In genomic region chr22:45224988-45225731, GRCh38 we compare ENCODE assay signal across 19 cellular contexts. TPM values are rescaled to one million over a fixed set of nuclear protein-coding genes. Genes with fewer than 3 reads are reported as not detected.
DNase-seq lines count a peak whose midpoint lies in the region; ATAC-seq and TF ChIP-seq lines count a peak whose summit lies in the region.
"Had no signal": no experiment of that assay in that cellular context is flagged by ENCODE, and none has a peak within 500 bp of the region (broad histone marks: within the 10 kb centered on the region; RNA-seq: fewer than 3 reads in every experiment).

No MANE protein-coding gene starts in this region.

- no peaks in the 10 kb centered on the region for H3K9me3 Mint-ChIP-seq in dendritic cell treated with granulocyte-macrophage colony-stimulating factor and Interleukin-4, amounts not matched to agents 40 ng/mL and 50 ng/mL, for 4 days
- H3K9me3 Mint-ChIP-seq in stimulated activated memory B cell treated with anti-CD40 and anti-IgM and Interleukin-4, amounts not matched to agents 10 μg/mL and 1 μg/mL and 100 μg/mL, for 72 hours, result no peaks in the 10 kb centered on the region

- ATAC-seq in right lobe of liver (peak in 3 of 4 donors; percentile 10 to 24 (median 13)), GM18909 (IDR thresholded peaks at IDR 0.05; ENCODE audit: poor library complexity, unreplicated experiment) (no peak), GM21515 (IDR thresholded peaks at IDR 0.05; ENCODE audit: unreplicated experiment) (no peak)
- ATAC-seq in stimulated activated memory B cell treated with anti-CD40 and anti-IgM and Interleukin-4, amounts not matched to agents 10 μg/mL and 1 μg/mL and 100 μg/mL, for 72 hours, result no peak

- H3K27me3 Mint-ChIP-seq in dendritic cell treated with granulocyte-macrophage colony-stimulating factor and Interleukin-4, amounts not matched to agents 40 ng/mL and 50 ng/mL, for 4 days, result no peaks in the 10 kb centered on the region
- no peaks in the 10 kb centered on the region for H3K27me3 Mint-ChIP-seq in stimulated activated memory B cell treated with anti-CD40 and anti-IgM and Interleukin-4, amounts not matched to agents 10 μg/mL and 1 μg/mL and 100 μg/mL, for 72 hours

- peak overlapping the region; percentile 30 for H3K4me3 Mint-ChIP-seq in dendritic cell treated with granulocyte-macrophage colony-stimulating factor and Interleukin-4, amounts not matched to agents 40 ng/mL and 50 ng/mL, for 4 days
- H3K4me3 Mint-ChIP-seq in stimulated activated memory B cell treated with anti-CD40 and anti-IgM and Interleukin-4, amounts not matched to agents 10 μg/mL and 1 μg/mL and 100 μg/mL, for 72 hours, result no peak overlapping the region

- H3K4me1 Mint-ChIP-seq in dendritic cell treated with granulocyte-macrophage colony-stimulating factor and Interleukin-4, amounts not matched to agents 40 ng/mL and 50 ng/mL, for 4 days (ENCODE audit: low read depth), result peaks cover 86% of the 10 kb centered on the region
- H3K4me1 Mint-ChIP-seq in stimulated activated memory B cell treated with anti-CD40 and anti-IgM and Interleukin-4, amounts not matched to agents 10 μg/mL and 1 μg/mL and 100 μg/mL, for 72 hours, result peaks cover 78% of the 10 kb centered on the region

- H3K27me3 ChIP-seq in HL-60 (ENCODE audit: insufficient read depth, poor library complexity, severe bottlenecking), result no peaks in the 10 kb centered on the region
- H3K27me3 ChIP-seq in right lobe of liver, result no peaks in the 10 kb centered on the region
- H3K27me3 ChIP-seq: BE2C, SJCRH30 had no signal

- H3K4me3 ChIP-seq in HL-60 (replicated peaks; ENCODE audit: insufficient read depth, low read length), result no peak overlapping the region
- H3K4me3 ChIP-seq in right lobe of liver, result no peak overlapping the region
- H3K4me3 ChIP-seq: SJCRH30 had no signal

- intact Hi-C loops in dendritic cell treated with granulocyte-macrophage colony-stimulating factor and Interleukin-4, amounts not matched to agents 40 ng/mL and 50 ng/mL, for 4 days (cut with micrococcal nuclease), result no loop called here
- intact Hi-C loops in right lobe of liver (cut with DNase I), result no loop called here

- peaks cover 0 to 38% (median 9%) of the 10 kb centered on the region in 4 donors for H3K4me1 ChIP-seq in right lobe of liver
- H3K4me1 ChIP-seq: parathyroid adenoma, SJCRH30 had no signal

- peak overlapping the region; percentile 92 for H3K27ac Mint-ChIP-seq in dendritic cell treated with granulocyte-macrophage colony-stimulating factor and Interleukin-4, amounts not matched to agents 40 ng/mL and 50 ng/mL, for 4 days
- H3K27ac Mint-ChIP-seq in stimulated activated memory B cell treated with anti-CD40 and anti-IgM and Interleukin-4, amounts not matched to agents 10 μg/mL and 1 μg/mL and 100 μg/mL, for 72 hours, result peak overlapping the region; percentile 22

- TF ChIP-seq POLR2A in right lobe of liver (IDR thresholded peaks at IDR 0.05), result no peak

- H3K36me3 Mint-ChIP-seq in dendritic cell treated with granulocyte-macrophage colony-stimulating factor and Interleukin-4, amounts not matched to agents 40 ng/mL and 50 ng/mL, for 4 days (ENCODE audit: low read depth), result peaks cover 58% of the 10 kb centered on the region
- peaks cover 5% of the 10 kb centered on the region for H3K36me3 Mint-ChIP-seq in stimulated activated memory B cell treated with anti-CD40 and anti-IgM and Interleukin-4, amounts not matched to agents 10 μg/mL and 1 μg/mL and 100 μg/mL, for 72 hours

- TF ChIP-seq CTCF in HL-60 (IDR thresholded peaks at IDR 0.05; ENCODE audit: insufficient read depth, low read length) (no peak), right lobe of liver (IDR thresholded peaks at IDR 0.05) (no peak)

- 60% methylated on average over 1 of the region's 19 CpGs for WGBS in right lobe of liver (ENCODE audit: insufficient coverage, low coverage, low lambda C conversion rate, missing lambda C conversion rate)

- peak overlapping the region; percentile 98 for H3K27ac ChIP-seq in HL-60 (replicated peaks)
- H3K27ac ChIP-seq in right lobe of liver, result no peak overlapping the region
- H3K27ac ChIP-seq: parathyroid adenoma, SJCRH30 had no signal

- H3K36me3 ChIP-seq in right lobe of liver, result no peaks in the 10 kb centered on the region
- H3K36me3 ChIP-seq: BE2C, SJCRH30 had no signal

- no peaks in the 10 kb centered on the region for H3K9me3 ChIP-seq in right lobe of liver
- H3K9me3 ChIP-seq: BE2C, SJCRH30 had no signal

- DNase-seq in HL-60 (ENCODE audit: low read depth in 1 of 2, low spot score in 1 of 2), result no peak
- DNase-seq in right lobe of liver, result no peak
- no peak for DNase-seq in NCI-H510A (lab: John Stamatoyannopoulos, UW)
- DNase-seq in GOT3 (lab: John Stamatoyannopoulos, UW), result no peak
- DNase-seq: activated CD4-positive, alpha-beta T cell treated with anti-CD3 and anti-CD28 coated beads, Interleukin-2, amount 50 U/mL, for 48 hours; activated gamma-delta T cell treated with Interleukin-2 at 50 U/mL for 16 hours; BE2C; KBM-7; NCI-H1694; NCI-H748 treated with DMSO at 0.1 percent for 48 hours; SJCRH30; stimulated activated CD4-positive, alpha-beta T cell treated with anti-CD3 and anti-CD28 coated beads, Interleukin-2, amount 100 ng/mL, for 24 hours had no signal

RNA-seq across cellular contexts. Expression of gene KIAA0930, which starts 15.5 kb away (rescaled TPM):
- 10 to 100 TPM; 24.5 to 57.9 (median 40.8) TPM for total RNA-seq in right lobe of liver

RNA-seq across cellular contexts. Expression of gene UPK3A, which starts 59.6 kb away (rescaled TPM):
- not detected for total RNA-seq in right lobe of liver
- total RNA-seq: endothelial cell of umbilical vein, lung microvascular endothelial cell, SJCRH30 had no signal

Comparison
In these comparisons a context has a peak if more than half of its experiments do, and no peak if none do; other contexts are left out.
1. ATAC-seq: peak in right lobe of liver (3 of 4); none in stimulated activated memory B cell treated with anti-CD40 and anti-IgM and Interleukin-4, amounts not matched to agents 10 μg/mL and 1 μg/mL and 100 μg/mL, for 72 hours (single experiment), GM18909 (single experiment) and GM21515 (single experiment).